In the genomic region with DNA sequence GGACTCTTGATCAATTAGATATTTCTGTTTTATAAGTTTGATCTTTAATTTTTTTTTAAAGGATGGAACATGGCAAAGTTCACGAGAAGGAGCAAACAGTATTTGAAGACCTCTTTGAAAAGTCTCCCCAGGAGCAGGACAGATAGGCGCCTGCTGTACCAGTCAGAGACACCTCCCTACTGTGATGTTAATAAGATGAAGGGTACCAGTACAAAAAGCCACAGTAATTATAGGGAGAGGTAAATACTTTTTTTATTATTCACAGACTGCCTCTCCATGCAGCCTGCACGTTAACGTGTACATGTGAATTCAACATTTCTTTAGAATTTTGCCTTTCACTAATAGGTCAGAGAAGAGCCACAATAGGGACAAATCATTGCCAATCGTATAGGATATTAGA, we compare ENCODE assay signal across 24 cellular contexts.
"Had no signal": no experiment of that assay in that cellular context is flagged by ENCODE, and none has a peak within 500 bp of the region (broad histone marks: within the 10 kb centered on the region; RNA-seq: fewer than 3 reads in every experiment).

No MANE protein-coding gene starts in this region.

- H3K36me3 ChIP-seq: ascending aorta, cardiac muscle cell, colonic mucosa, esophagus squamous epithelium, heart right ventricle, left ventricle myocardium inferior, neutrophil, ovary, right lobe of liver had no signal

- H3K4me3 ChIP-seq: ascending aorta, cardiac muscle cell, colonic mucosa, esophagus squamous epithelium, heart right ventricle, left ventricle myocardium inferior, ovary, right lobe of liver, testis had no signal

- H3K27ac ChIP-seq: ascending aorta, cardiac muscle cell, colonic mucosa, epithelial cell of prostate, esophagus squamous epithelium, heart right ventricle, left ventricle myocardium inferior, neutrophil, ovary, right lobe of liver, testis, VCaP had no signal

- H3K9me3 ChIP-seq: ascending aorta, colonic mucosa, esophagus squamous epithelium, neutrophil, ovary, right lobe of liver, testis had no signal

- H3K27me3 ChIP-seq: ascending aorta, cardiac muscle cell, colonic mucosa, esophagus squamous epithelium, heart right ventricle, neutrophil, ovary, right lobe of liver, testis had no signal

- H3K4me1 ChIP-seq: ascending aorta, colonic mucosa, esophagus squamous epithelium, heart right ventricle, testis had no signal

- DNase-seq: activated CD4-positive, alpha-beta T cell treated with anti-CD3 and anti-CD28 coated beads for 4 hours; activated CD4-positive, alpha-beta T cell treated with anti-CD3 and anti-CD28 coated beads, Interleukin-2, amount 50 U/mL, for 4 hours; activated CD8-positive, alpha-beta memory T cell treated with anti-CD3 and anti-CD28 coated beads, Interleukin-2, amount 50 U/mL, for 48 hours; activated gamma-delta T cell; activated naive CD4-positive, alpha-beta T cell treated with anti-CD3 and anti-CD28 coated beads, Interleukin-2, amount 10 ng/mL, durations not matched to agents 7 days and 5 days; activated naive CD8-positive, alpha-beta T cell treated with anti-CD3 and anti-CD28 coated beads, Interleukin-2, amount 10 ng/mL, durations not matched to agents 7 days and 5 days; activated T-cell treated with anti-CD3 and anti-CD28 coated beads, Interleukin-2, amount 50 U/mL, for 24 hours; cerebellar nuclear complex; colonic mucosa; effector CD8-positive, alpha-beta T cell; esophagus squamous epithelium; heart right ventricle; left ventricle myocardium inferior; ovary; right lobe of liver; stimulated activated CD4-positive, alpha-beta T cell treated with anti-CD3 and anti-CD28 coated beads, Interleukin-4, amount 100 ng/mL, for 1 hour; stimulated activated naive CD8-positive, alpha-beta T cell treated with anti-CD3 and anti-CD28 coated beads, Interleukin-15, Interleukin-2, amounts not matched to agents 100 U/mL and 50 U/mL, for 24 hours; testis; trophoblast cell had no signal
